Comparison of ENCODE assay signal across 1 cellular context in genomic region chr19:45099465-45100201, GRCh38.
TF ChIP-seq lines count a peak whose summit lies in the region.

No MANE protein-coding gene starts in this region.

TF ChIP-seq in H1, 55 proteins besides CTCF, POLR2A, EP300 and RAD21:
- TF ChIP-seq GTF2F1 (IDR thresholded peaks at IDR 0.05; ENCODE audit: borderline replicate concordance, low read depth, low read length), result no peak
- peak; percentile 33 to 34; a peak in 1 of 4 replicates for TF ChIP-seq SIN3A (conservative IDR thresholded peaks at IDR 0.05 in 1 of 2, IDR thresholded peaks at IDR 0.05 in 1 of 2; ENCODE audit: low read depth in 1 of 2, low read length in 2 of 2)
